ENCODE assay signal across 1 cellular context in the genomic region with DNA sequence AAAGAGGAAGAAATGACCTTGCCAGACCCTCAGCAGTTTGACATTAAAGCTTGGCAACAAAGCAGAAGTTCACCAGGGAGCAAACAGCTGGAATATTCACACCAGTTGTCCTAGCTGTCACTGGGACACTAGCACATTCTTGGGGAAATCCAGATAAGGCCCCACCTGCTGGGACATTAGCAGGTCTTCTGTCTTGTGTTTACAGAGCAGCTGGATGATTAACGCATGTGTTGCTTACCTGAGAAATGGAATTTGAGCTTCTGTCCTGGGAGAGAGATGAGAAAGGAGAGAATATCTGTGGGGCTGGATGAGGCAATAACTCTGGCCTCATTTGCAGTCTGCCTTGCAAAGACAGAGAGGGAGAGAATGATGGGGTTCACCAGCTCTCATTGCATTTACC.
TF ChIP-seq lines count a peak whose summit lies in the region.

No MANE protein-coding gene starts in this region.

TF ChIP-seq in HepG2, 621 proteins besides CTCF, POLR2A, EP300 and RAD21 (continued from another document and continues in another):
- TF ChIP-seq SOX6 (IDR thresholded peaks at IDR 0.05), result no peak
- peak; percentile 72 for TF ChIP-seq SOX6 (CRISPR knock-in tag; IDR thresholded peaks at IDR 0.05)
- TF ChIP-seq CCAR2 (optimal IDR thresholded peaks at IDR 0.05; ENCODE audit: low read depth, low read length), result peak; percentile 35
- peak; percentile 72; the same call in 1 of the 2 replicates for TF ChIP-seq MIER2 (CRISPR knock-in tag; IDR thresholded peaks at IDR 0.05)
- 0 out of 2 replicates have a peak, but pooled peaks have one; percentile 85 for TF ChIP-seq ZNF775 (CRISPR knock-in tag; IDR thresholded peaks at IDR 0.05; ENCODE audit: borderline replicate concordance)
- peak; percentile 38; the same call in 1 of the 2 replicates for TF ChIP-seq ZSCAN21 (CRISPR knock-in tag; IDR thresholded peaks at IDR 0.05; ENCODE audit: borderline replicate concordance)
- 0 out of 2 replicates have a peak, but pooled peaks have one; percentile 37 for TF ChIP-seq ZNF788 (CRISPR knock-in tag; IDR thresholded peaks at IDR 0.05; ENCODE audit: borderline replicate concordance)
- TF ChIP-seq RXRB (CRISPR knock-in tag; IDR thresholded peaks at IDR 0.05; ENCODE audit: borderline replicate concordance), result 0 out of 2 replicates have a peak, but pooled peaks have one; percentile 6
- TF ChIP-seq THAP11 (CRISPR knock-in tag; IDR thresholded peaks at IDR 0.05), result 0 out of 2 replicates have a peak, but pooled peaks have one; percentile 23
- peak; percentile 71 for TF ChIP-seq FOSL2 (CRISPR knock-in tag; IDR thresholded peaks at IDR 0.05)
- TF ChIP-seq, protein P1, sequence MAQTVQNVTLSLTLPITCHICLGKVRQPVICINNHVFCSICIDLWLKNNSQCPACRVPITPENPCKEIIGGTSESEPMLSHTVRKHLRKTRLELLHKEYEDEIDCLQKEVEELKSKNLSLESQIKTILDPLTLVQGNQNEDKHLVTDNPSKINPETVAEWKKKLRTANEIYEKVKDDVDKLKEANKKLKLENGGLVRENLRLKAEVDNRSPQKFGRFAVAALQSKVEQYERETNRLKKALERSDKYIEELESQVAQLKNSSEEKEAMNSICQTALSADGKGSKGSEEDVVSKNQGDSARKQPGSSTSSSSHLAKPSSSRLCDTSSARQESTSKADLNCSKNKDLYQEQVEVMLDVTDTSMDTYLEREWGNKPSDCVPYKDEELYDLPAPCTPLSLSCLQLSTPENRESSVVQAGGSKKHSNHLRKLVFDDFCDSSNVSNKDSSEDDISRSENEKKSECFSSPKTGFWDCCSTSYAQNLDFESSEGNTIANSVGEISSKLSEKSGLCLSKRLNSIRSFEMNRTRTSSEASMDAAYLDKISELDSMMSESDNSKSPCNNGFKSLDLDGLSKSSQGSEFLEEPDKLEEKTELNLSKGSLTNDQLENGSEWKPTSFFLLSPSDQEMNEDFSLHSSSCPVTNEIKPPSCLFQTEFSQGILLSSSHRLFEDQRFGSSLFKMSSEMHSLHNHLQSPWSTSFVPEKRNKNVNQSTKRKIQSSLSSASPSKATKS (CRISPR knock-in tag; IDR thresholded peaks at IDR 0.05), result no peak
- TF ChIP-seq ZNF557 (CRISPR knock-in tag; IDR thresholded peaks at IDR 0.05), result no peak
- peak; percentile 39; the same call in 1 of the 2 replicates for TF ChIP-seq ZNF276 (CRISPR knock-in tag; IDR thresholded peaks at IDR 0.05; ENCODE audit: low read depth)
- TF ChIP-seq ESRRA (CRISPR knock-in tag; IDR thresholded peaks at IDR 0.05; ENCODE audit: low read depth), result peak; percentile 47; the same call in 1 of the 2 replicates
- peak; percentile 77 for TF ChIP-seq TEAD3 (CRISPR knock-in tag; optimal IDR thresholded peaks at IDR 0.05; ENCODE audit: borderline replicate concordance)
- TF ChIP-seq HDAC2 (CRISPR knock-in tag; IDR thresholded peaks at IDR 0.05), result 0 out of 2 replicates have a peak, but pooled peaks have one; percentile 17
- no peak for TF ChIP-seq MIXL1 (CRISPR knock-in tag; IDR thresholded peaks at IDR 0.05)
- TF ChIP-seq ZNF292 (CRISPR knock-in tag; IDR thresholded peaks at IDR 0.05; ENCODE audit: borderline replicate concordance, low read depth), result peak; percentile 81; the same call in 1 of the 2 replicates
- TF ChIP-seq JUNB (CRISPR knock-in tag; IDR thresholded peaks at IDR 0.05; ENCODE audit: borderline replicate concordance), result 0 out of 2 replicates have a peak, but pooled peaks have one; percentile 20
- TF ChIP-seq ZNF687 (CRISPR knock-in tag; IDR thresholded peaks at IDR 0.05), result no peak
- peak; percentile 95 for TF ChIP-seq TBX2 (CRISPR knock-in tag; IDR thresholded peaks at IDR 0.05; ENCODE audit: borderline replicate concordance)
- 0 out of 2 replicates have a peak, but pooled peaks have one; percentile 12 for TF ChIP-seq TFE3 (CRISPR knock-in tag; IDR thresholded peaks at IDR 0.05)
- TF ChIP-seq, protein P2, sequence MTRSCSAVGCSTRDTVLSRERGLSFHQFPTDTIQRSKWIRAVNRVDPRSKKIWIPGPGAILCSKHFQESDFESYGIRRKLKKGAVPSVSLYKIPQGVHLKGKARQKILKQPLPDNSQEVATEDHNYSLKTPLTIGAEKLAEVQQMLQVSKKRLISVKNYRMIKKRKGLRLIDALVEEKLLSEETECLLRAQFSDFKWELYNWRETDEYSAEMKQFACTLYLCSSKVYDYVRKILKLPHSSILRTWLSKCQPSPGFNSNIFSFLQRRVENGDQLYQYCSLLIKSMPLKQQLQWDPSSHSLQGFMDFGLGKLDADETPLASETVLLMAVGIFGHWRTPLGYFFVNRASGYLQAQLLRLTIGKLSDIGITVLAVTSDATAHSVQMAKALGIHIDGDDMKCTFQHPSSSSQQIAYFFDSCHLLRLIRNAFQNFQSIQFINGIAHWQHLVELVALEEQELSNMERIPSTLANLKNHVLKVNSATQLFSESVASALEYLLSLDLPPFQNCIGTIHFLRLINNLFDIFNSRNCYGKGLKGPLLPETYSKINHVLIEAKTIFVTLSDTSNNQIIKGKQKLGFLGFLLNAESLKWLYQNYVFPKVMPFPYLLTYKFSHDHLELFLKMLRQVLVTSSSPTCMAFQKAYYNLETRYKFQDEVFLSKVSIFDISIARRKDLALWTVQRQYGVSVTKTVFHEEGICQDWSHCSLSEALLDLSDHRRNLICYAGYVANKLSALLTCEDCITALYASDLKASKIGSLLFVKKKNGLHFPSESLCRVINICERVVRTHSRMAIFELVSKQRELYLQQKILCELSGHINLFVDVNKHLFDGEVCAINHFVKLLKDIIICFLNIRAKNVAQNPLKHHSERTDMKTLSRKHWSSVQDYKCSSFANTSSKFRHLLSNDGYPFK (CRISPR knock-in tag; IDR thresholded peaks at IDR 0.05; ENCODE audit: borderline replicate concordance), result no peak
- TF ChIP-seq TP53 (CRISPR knock-in tag; conservative IDR thresholded peaks at IDR 0.05), result no peak
- TF ChIP-seq ZBTB7A (CRISPR knock-in tag; IDR thresholded peaks at IDR 0.05), result no peak
- TF ChIP-seq TARDBP (CRISPR knock-in tag; IDR thresholded peaks at IDR 0.05), result peak; percentile 52
- TF ChIP-seq TRIM24 (CRISPR knock-in tag; IDR thresholded peaks at IDR 0.05), result no peak
- peak; percentile 66; the same call in 1 of the 2 replicates for TF ChIP-seq DPF2 (CRISPR knock-in tag; IDR thresholded peaks at IDR 0.05; ENCODE audit: borderline replicate concordance, low read depth)
- 0 out of 2 replicates have a peak, but pooled peaks have one; percentile 45 for TF ChIP-seq PAX8 (CRISPR knock-in tag; IDR thresholded peaks at IDR 0.05; ENCODE audit: borderline replicate concordance)
- TF ChIP-seq MBD4 (IDR thresholded peaks at IDR 0.05; ENCODE audit: borderline replicate concordance, low read length), result no peak
- TF ChIP-seq, protein P3, sequence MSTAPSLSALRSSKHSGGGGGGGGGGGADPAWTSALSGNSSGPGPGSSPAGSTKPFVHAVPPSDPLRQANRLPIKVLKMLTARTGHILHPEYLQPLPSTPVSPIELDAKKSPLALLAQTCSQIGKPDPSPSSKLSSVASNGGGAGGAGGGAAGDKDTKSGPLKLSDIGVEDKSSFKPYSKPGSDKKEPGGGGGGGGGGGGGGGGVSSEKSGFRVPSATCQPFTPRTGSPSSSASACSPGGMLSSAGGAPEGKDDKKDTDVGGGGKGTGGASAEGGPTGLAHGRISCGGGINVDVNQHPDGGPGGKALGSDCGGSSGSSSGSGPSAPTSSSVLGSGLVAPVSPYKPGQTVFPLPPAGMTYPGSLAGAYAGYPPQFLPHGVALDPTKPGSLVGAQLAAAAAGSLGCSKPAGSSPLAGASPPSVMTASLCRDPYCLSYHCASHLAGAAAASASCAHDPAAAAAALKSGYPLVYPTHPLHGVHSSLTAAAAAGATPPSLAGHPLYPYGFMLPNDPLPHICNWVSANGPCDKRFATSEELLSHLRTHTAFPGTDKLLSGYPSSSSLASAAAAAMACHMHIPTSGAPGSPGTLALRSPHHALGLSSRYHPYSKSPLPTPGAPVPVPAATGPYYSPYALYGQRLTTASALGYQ (CRISPR knock-in tag; IDR thresholded peaks at IDR 0.05), result peak; percentile 31; the same call in 1 of the 2 replicates
- peak; percentile 55; the same call in 1 of the 2 replicates for TF ChIP-seq MEIS1 (CRISPR knock-in tag; IDR thresholded peaks at IDR 0.05; ENCODE audit: borderline replicate concordance)
- no peak for TF ChIP-seq ZXDC (CRISPR knock-in tag; IDR thresholded peaks at IDR 0.05)
- 0 out of 2 replicates have a peak, but pooled peaks have one; percentile 29 for TF ChIP-seq ZMYM4 (CRISPR knock-in tag; IDR thresholded peaks at IDR 0.05)
- peak; percentile 91 for TF ChIP-seq TFAP4 (IDR thresholded peaks at IDR 0.05; ENCODE audit: borderline replicate concordance, low read depth)
- TF ChIP-seq SALL1 (CRISPR knock-in tag; IDR thresholded peaks at IDR 0.05), result peak; percentile 65; the same call in 1 of the 2 replicates
- TF ChIP-seq ELF3 (CRISPR knock-in tag; IDR thresholded peaks at IDR 0.05), result peak; percentile 73; the same call in 1 of the 2 replicates
- TF ChIP-seq CENPT (CRISPR knock-in tag; IDR thresholded peaks at IDR 0.05; ENCODE audit: low read depth), result no peak
- peak; percentile 27; the same call in 1 of the 2 replicates for TF ChIP-seq ZFX (CRISPR knock-in tag; IDR thresholded peaks at IDR 0.05; ENCODE audit: low read depth)
- TF ChIP-seq SMAD1 (CRISPR knock-in tag; IDR thresholded peaks at IDR 0.05; ENCODE audit: borderline replicate concordance, low read depth), result no peak
- TF ChIP-seq ZNF329 (CRISPR knock-in tag; IDR thresholded peaks at IDR 0.05; ENCODE audit: low read depth), result no peak
- no peak for TF ChIP-seq ZNF24 (IDR thresholded peaks at IDR 0.05)
